In genomic region chr7:116511552-116512523, GRCh38 we compare ENCODE assay signal across 1 cellular context.
TF ChIP-seq lines count a peak whose summit lies in the region.

No MANE protein-coding gene starts in this region.

TF ChIP-seq in GM12878, 131 proteins besides CTCF, POLR2A, EP300 and RAD21 (continued from another document):
- TF ChIP-seq ETV6 (conservative IDR thresholded peaks at IDR 0.05 in 1 of 2, IDR thresholded peaks at IDR 0.05 in 1 of 2; ENCODE audit: borderline replicate concordance in 1 of 2, low read depth in 1 of 2), result peak in 1 of 2 experiments; percentile 47; a peak in 1 of 4 replicates
- peak; percentile 65; the same call in 1 of the 2 replicates for TF ChIP-seq DPF2 (IDR thresholded peaks at IDR 0.05)
- TF ChIP-seq RFX5 (IDR thresholded peaks at IDR 0.05; ENCODE audit: low read depth, low read length), result 0 out of 2 replicates have a peak, but pooled peaks have one; percentile 32
- TF ChIP-seq ZNF687 (IDR thresholded peaks at IDR 0.05), result peak; percentile 66; the same call in 1 of the 2 replicates
- TF ChIP-seq MLLT1 (IDR thresholded peaks at IDR 0.05), result peak; percentile 32; the same call in 1 of the 2 replicates
- TF ChIP-seq ASH2L (IDR thresholded peaks at IDR 0.05; ENCODE audit: borderline replicate concordance, low read depth), result 0 out of 2 replicates have a peak, but pooled peaks have one; percentile 50
- TF ChIP-seq SKIL (IDR thresholded peaks at IDR 0.05; ENCODE audit: low read depth, poor library complexity, severe bottlenecking), result peak; percentile 49
- TF ChIP-seq MXI1 (IDR thresholded peaks at IDR 0.05; ENCODE audit: low read depth, low read length), result peak; percentile 97
- TF ChIP-seq RCOR1 (conservative IDR thresholded peaks at IDR 0.05; ENCODE audit: low read depth, low read length), result 0 out of 2 replicates have a peak, but pooled peaks have one; percentile 50
- peak; percentile 83 for TF ChIP-seq RAD51 (IDR thresholded peaks at IDR 0.05)
- TF ChIP-seq IRF4 (IDR thresholded peaks at IDR 0.05; ENCODE audit: low read depth, low read length), result peak; percentile 76
- 0 out of 2 replicates have a peak, but pooled peaks have one; percentile 29 for TF ChIP-seq TBL1XR1 (IDR thresholded peaks at IDR 0.05; ENCODE audit: low read depth, low read length)
- TF ChIP-seq ZNF384 (IDR thresholded peaks at IDR 0.05; ENCODE audit: borderline replicate concordance, low read depth, low read length), result no peak
- peak; percentile 27; the same call in 1 of the 2 replicates for TF ChIP-seq ZBTB40 (IDR thresholded peaks at IDR 0.05; ENCODE audit: borderline replicate concordance)
- TF ChIP-seq FOXK2 (IDR thresholded peaks at IDR 0.05), result no peak; the same call in 1 of the 2 replicates
